Comparison of ENCODE assay signal across 17 cellular contexts in the genomic region with DNA sequence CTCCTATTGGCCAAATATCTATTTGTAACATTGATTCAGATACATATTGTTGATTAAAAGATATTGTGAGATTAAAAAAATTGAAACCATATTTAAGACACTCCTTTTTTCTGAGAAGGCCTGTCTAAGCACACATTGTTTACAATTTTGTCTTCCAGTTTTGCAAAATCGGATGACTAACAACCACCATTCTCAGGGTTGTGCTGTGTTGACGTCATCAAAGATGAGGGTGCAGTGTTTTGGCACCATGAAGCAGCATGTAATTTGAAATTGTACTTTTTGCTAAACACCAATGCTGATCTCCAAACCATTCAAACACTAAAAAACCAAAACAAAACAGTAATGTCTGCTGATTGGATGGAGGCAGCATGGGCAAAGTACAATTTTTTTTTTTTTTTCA. TPM values are rescaled to one million over a fixed set of nuclear protein-coding genes. Genes with fewer than 3 reads are reported as not detected.
DNase-seq lines count a peak whose midpoint lies in the region; ATAC-seq and TF ChIP-seq lines count a peak whose summit lies in the region.
"Had no signal": no experiment of that assay in that cellular context is flagged by ENCODE, and none has a peak within 500 bp of the region (broad histone marks: within the 10 kb centered on the region; RNA-seq: fewer than 3 reads in every experiment).

No MANE protein-coding gene starts in this region.

- peaks cover 6 to 12% (median 7%) of the 10 kb centered on the region in 3 donors for H3K27me3 Mint-ChIP-seq in immature natural killer cell (ENCODE audit: low read depth in 3 of 3)

- H3K27ac ChIP-seq in left ventricle myocardium inferior (replicated peaks) (no peak overlapping the region), aorta (ENCODE audit: low read depth in 1 of 2, low read length in 2 of 2) (no peak overlapping the region), upper lobe of right lung (no peak overlapping the region)
- H3K27ac ChIP-seq: body of pancreas had no signal

- H3K27ac Mint-ChIP-seq in immature natural killer cell = no peak overlapping the region

- H3K27me3 ChIP-seq in left ventricle myocardium inferior (ENCODE audit: low read depth) = no peaks in the 10 kb centered on the region
- no peaks in the 10 kb centered on the region for H3K27me3 ChIP-seq in aorta (ENCODE audit: control insufficient read depth in 1 of 2, insufficient read depth in 2 of 2, low read length in 1 of 2)
- H3K27me3 ChIP-seq in upper lobe of right lung = peaks cover 15% of the 10 kb centered on the region
- H3K27me3 ChIP-seq: body of pancreas had no signal

- no peaks in the 10 kb centered on the region for H3K36me3 ChIP-seq in left ventricle myocardium inferior
- no peaks in the 10 kb centered on the region for H3K36me3 ChIP-seq in aorta (ENCODE audit: control insufficient read depth in 1 of 2, insufficient read depth in 2 of 2, low read length in 1 of 2)
- no peaks in the 10 kb centered on the region for H3K36me3 ChIP-seq in upper lobe of right lung

- TF ChIP-seq CTCF in left ventricle myocardium inferior (IDR thresholded peaks at IDR 0.05; ENCODE audit: borderline replicate concordance) (no peak), fibroblast of villous mesenchyme (IDR thresholded peaks at IDR 0.05; ENCODE audit: insufficient read depth, low read depth, low read length) (no peak), upper lobe of right lung (IDR thresholded peaks at IDR 0.05) (no peak)

- H3K4me3 Mint-ChIP-seq in immature natural killer cell = no peak overlapping the region

- ATAC-seq in left ventricle myocardium superior (peak; percentile 42), aorta (ENCODE audit: low FRiP score) (peak; percentile 27), upper lobe of right lung (no peak)
- ATAC-seq: body of pancreas had no signal

- no peak for DNase-seq in left ventricle myocardium superior
- no peak for DNase-seq in left ventricle myocardium inferior
- peak; percentile 94 for DNase-seq in amniotic epithelial cell (ENCODE audit: low read depth)
- DNase-seq in fibroblast of villous mesenchyme (ENCODE audit: low read depth) = peak; percentile 90
- no peak for DNase-seq in aorta
- DNase-seq in immature natural killer cell = no peak
- DNase-seq in NOMO-1 treated with dmso at 0.1 percent for 144 hours (lab: John Stamatoyannopoulos, UW; ENCODE audit: unreplicated experiment) = no peak
- no peak for DNase-seq in upper lobe of right lung
- DNase-seq: activated CD4-positive, alpha-beta T cell treated with anti-CD3 and anti-CD28 coated beads, Interleukin-2, amount 50 U/mL, for 48 hours; AML-193; body of pancreas; KBM-7; NCI-H1694; NCI-H526 treated with DMSO at 0.1 percent for 48 hours; occipital lobe; stimulated activated CD4-positive, alpha-beta T cell treated with anti-CD3 and anti-CD28 coated beads, Interleukin-12 subunit alpha, Interleukin-12 subunit beta, amount 100 ng/mL, for 4 hours; T-helper 9 cell had no signal

- no peaks in the 10 kb centered on the region for H3K4me1 Mint-ChIP-seq in immature natural killer cell

- H3K9me3 Mint-ChIP-seq in immature natural killer cell = no peaks in the 10 kb centered on the region

- H3K9me3 ChIP-seq in left ventricle myocardium inferior (replicated peaks) = no peaks in the 10 kb centered on the region
- H3K9me3 ChIP-seq in aorta (ENCODE audit: control insufficient read depth, low read length) = no peaks in the 10 kb centered on the region
- no peaks in the 10 kb centered on the region for H3K9me3 ChIP-seq in upper lobe of right lung
- H3K9me3 ChIP-seq: body of pancreas had no signal

- H3K36me3 Mint-ChIP-seq in immature natural killer cell = no peaks in the 10 kb centered on the region

- H3K4me1 ChIP-seq in left ventricle myocardium inferior (peaks cover 35% of the 10 kb centered on the region), aorta (ENCODE audit: control insufficient read depth in 1 of 2, insufficient read depth in 2 of 2, low read length in 2 of 2) (peaks cover 0 to 8% of the 10 kb centered on the region in 2 donors), upper lobe of right lung (no peaks in the 10 kb centered on the region)
- H3K4me1 ChIP-seq: body of pancreas had no signal

- intact Hi-C loops in left ventricle myocardium superior (cut with micrococcal nuclease) = no loop called here
- intact Hi-C loops in left ventricle myocardium inferior (cut with micrococcal nuclease) = no loop called here
- intact Hi-C loops in aorta (cut with DNase I) = loop anchor here in 1 of 2 donors (10.0 kb wide), 1 partner anchor 115 kb away; no protein-coding TSS in a partner anchor
- intact Hi-C loops in upper lobe of right lung (cut with DNase I) = no loop called here

- WGBS in aorta, 2 donors = 58 to 67% methylated on average over 2 of the region's 2 CpGs

- no peak overlapping the region for H3K4me3 ChIP-seq in left ventricle myocardium inferior
- H3K4me3 ChIP-seq in fibroblast of villous mesenchyme (ENCODE audit: low read depth, low read length) = no peak overlapping the region
- no peak overlapping the region for H3K4me3 ChIP-seq in aorta (ENCODE audit: low read length in 2 of 2)
- no peak overlapping the region for H3K4me3 ChIP-seq in upper lobe of right lung
- H3K4me3 ChIP-seq: body of pancreas had no signal

RNA-seq across cellular contexts. Expression of gene CREB5, which starts 7.4 kb away (rescaled TPM):
- total RNA-seq in left ventricle myocardium superior (4.5 TPM), left ventricle myocardium inferior (9.8 TPM), fibroblast of villous mesenchyme (6.0 and 9.3 TPM in 2 replicates), aorta (10 to 100 TPM; 27.1 to 57.1 TPM), upper lobe of right lung (8.9 TPM)
- polyA plus RNA-seq in aorta (1 to 10 TPM; 2.6 to 8.6 TPM), immature natural killer cell (under 1 TPM in 1 of 3 donors, not detected in 2; 0.37 TPM)

Comparison
In these comparisons a context has a peak if more than half of its experiments do, and no peak if none do; other contexts are left out.
1. DNase-seq: peak in amniotic epithelial cell (single experiment) and fibroblast of villous mesenchyme (single experiment); none in left ventricle myocardium superior (single experiment), left ventricle myocardium inferior (single experiment), aorta (0 of 2), immature natural killer cell (0 of 3), NOMO-1 treated with dmso at 0.1 percent for 144 hours (single experiment) and upper lobe of right lung (single experiment).